ENCODE assay signal across 12 cellular contexts in the genomic region with DNA sequence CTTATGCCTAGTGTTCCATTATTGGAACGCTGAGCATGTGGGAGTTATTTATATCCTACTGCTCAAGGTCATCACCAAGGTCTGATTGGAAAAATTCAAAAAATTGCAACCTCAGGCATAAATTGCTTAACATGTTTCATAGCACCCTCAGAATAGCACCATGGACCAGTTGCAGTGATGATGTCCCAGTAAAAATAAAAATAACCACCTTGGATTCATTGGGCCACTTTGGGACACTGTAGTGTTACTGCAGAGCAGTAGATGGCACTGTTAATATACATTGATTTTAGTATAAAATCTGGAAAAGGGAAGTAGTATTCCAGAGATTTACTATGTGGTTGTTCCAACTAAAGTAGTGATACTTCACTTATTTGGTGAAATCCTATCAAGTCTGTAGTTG. TPM values are rescaled to one million over a fixed set of nuclear protein-coding genes. Genes with fewer than 3 reads are reported as not detected.
A peak's percentile ranks its signal among the peaks of the same experiment; 100 is the strongest.
DNase-seq lines count a peak whose midpoint lies in the region; ATAC-seq, FAIRE-seq and TF ChIP-seq lines count a peak whose summit lies in the region.
"Had no signal": no experiment of that assay in that cellular context is flagged by ENCODE, and none has a peak within 500 bp of the region (broad histone marks: within the 10 kb centered on the region; RNA-seq: fewer than 3 reads in every experiment).

No MANE protein-coding gene starts in this region.

- WGBS in adrenal gland, 4 donors = 37 to 48% (median 43%) methylated on average over 1 of the region's 1 CpG

- no peaks in the 10 kb centered on the region for H3K36me3 Mint-ChIP-seq in neural crest cell (ENCODE audit: low read depth)

- ATAC-seq in GM19035 (IDR thresholded peaks at IDR 0.05; ENCODE audit: unreplicated experiment) = no peak
- ATAC-seq: heart right ventricle had no signal

- TF ChIP-seq CTCF in neural crest cell (conservative IDR thresholded peaks at IDR 0.05) = peak; percentile 51
- TF ChIP-seq CTCF in adrenal gland (IDR thresholded peaks at IDR 0.05) = peak in 3 of 6 experiments; percentile 25 to 29 (median 26)

- intact Hi-C loops in adrenal gland (cut with DNase I) = no loop called here

- no peaks in the 10 kb centered on the region for H3K27me3 ChIP-seq in adrenal gland
- H3K27me3 ChIP-seq: heart right ventricle had no signal

- no peak overlapping the region for H3K4me3 ChIP-seq in adrenal gland
- H3K4me3 ChIP-seq: heart right ventricle had no signal

- peaks cover 4% of the 10 kb centered on the region for H3K4me1 Mint-ChIP-seq in neural crest cell

- H3K9me3 ChIP-seq in adrenal gland (replicated peaks in 1 of 3) = no peaks in the 10 kb centered on the region

- peak; percentile 11 for DNase-seq in EH (ENCODE audit: low read depth)
- DNase-seq in NCI-H146 (lab: John Stamatoyannopoulos, UW) = peak; percentile 16
- DNase-seq in astrocyte of the hippocampus (ENCODE audit: low read depth, low spot score) = peak; percentile 21
- DNase-seq in neural crest cell (ENCODE audit: low read depth, low spot score) = no peak
- DNase-seq in erythroblast (lab: John Stamatoyannopoulos, UW) = no peak
- no peak for DNase-seq in adrenal gland
- DNase-seq in GM19239 (ENCODE audit: insufficient read length, low spot score) = no peak
- DNase-seq: activated naive CD4-positive, alpha-beta T cell; heart right ventricle; small intestine had no signal

- peaks cover 9% of the 10 kb centered on the region for H3K9me3 Mint-ChIP-seq in neural crest cell

- H3K27me3 Mint-ChIP-seq in neural crest cell (ENCODE audit: low read depth) = peaks cover 66% of the 10 kb centered on the region

- no peak overlapping the region for H3K27ac ChIP-seq in adrenal gland
- H3K27ac ChIP-seq: heart right ventricle had no signal

- H3K4me1 ChIP-seq in adrenal gland (replicated peaks in 1 of 2) = no peaks in the 10 kb centered on the region
- H3K4me1 ChIP-seq: heart right ventricle had no signal

- H3K36me3 ChIP-seq in adrenal gland (replicated peaks in 1 of 2) = no peaks in the 10 kb centered on the region
- H3K36me3 ChIP-seq: heart right ventricle had no signal

- no peak overlapping the region for H3K4me3 Mint-ChIP-seq in neural crest cell

- TF ChIP-seq POLR2A in erythroblast (IDR thresholded peaks at IDR 0.05; ENCODE audit: low read length) (no peak), adrenal gland (IDR thresholded peaks at IDR 0.05) (no peak)

- FAIRE-seq in GM19239 (lab: Jason Lieb, UNC) = no peak
- FAIRE-seq: small intestine had no signal

- H3K27ac Mint-ChIP-seq in neural crest cell (ENCODE audit: unreplicated experiment) = no peak overlapping the region

RNA-seq across cellular contexts. Expression of gene PTCSC3, which starts 31.0 kb away (rescaled TPM):
- total RNA-seq in neural crest cell = not detected in 2 replicates
- total RNA-seq in adrenal gland = not detected
- not detected for polyA plus RNA-seq in adrenal gland
- total RNA-seq: heart right ventricle had no signal
- polyA plus RNA-seq: heart right ventricle, small intestine, thymus had no signal

Comparison
In these comparisons a context has a peak if more than half of its experiments do, and no peak if none do; other contexts are left out.
1. DNase-seq: peak in EH (single experiment), NCI-H146 (single experiment) and astrocyte of the hippocampus (single experiment); none in neural crest cell (single experiment), erythroblast (0 of 2), adrenal gland (0 of 7) and GM19239 (single experiment).